17 cellular contexts compared by ENCODE assay signal in the genomic region with DNA sequence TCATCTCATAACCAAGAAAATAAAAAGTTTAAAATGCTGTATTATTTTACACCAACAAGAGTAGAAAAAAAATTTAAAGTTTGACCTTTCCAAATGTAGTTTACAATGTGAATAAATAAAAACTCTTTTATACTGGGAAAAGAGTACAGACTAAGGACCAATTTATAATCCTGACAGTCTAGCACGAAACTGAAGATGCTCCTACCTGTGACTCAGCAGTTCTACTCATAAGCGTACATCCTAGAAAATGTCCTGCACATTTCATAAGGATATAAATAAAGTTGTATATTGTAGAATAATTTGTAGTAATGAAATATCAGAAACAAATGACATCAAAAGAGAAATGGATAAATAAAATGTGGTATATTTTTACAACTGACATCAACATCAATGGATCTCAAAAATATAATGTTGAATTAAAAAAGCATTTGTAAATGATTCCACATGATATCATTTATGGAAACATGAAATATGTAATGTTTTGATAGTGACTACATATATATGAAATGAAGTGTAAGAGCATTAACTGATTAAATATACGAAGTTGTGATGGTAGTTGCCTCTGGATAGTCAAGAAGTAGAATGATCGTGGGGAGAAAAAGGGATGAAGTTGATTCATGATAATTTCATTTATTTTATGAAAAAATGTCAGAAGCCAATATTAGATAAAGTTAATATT.
"Had no signal": no experiment of that assay in that cellular context is flagged by ENCODE, and none has a peak within 500 bp of the region (broad histone marks: within the 10 kb centered on the region; RNA-seq: fewer than 3 reads in every experiment).

No MANE protein-coding gene starts in this region.

- H3K4me3 ChIP-seq: body of pancreas, esophagus squamous epithelium, heart left ventricle, neural progenitor cell, smooth muscle cell, thyroid gland, uterus had no signal

- ATAC-seq: activated T-helper 17 cell treated with anti-CD3 and anti-CD28 coated beads, Interleukin-2, amount 50 U/mL, for 72 hours; body of pancreas; heart left ventricle; left ventricle myocardium superior; T-helper 17 cell had no signal

- H3K4me2 ChIP-seq: neural progenitor cell, smooth muscle cell had no signal

- H3K36me3 ChIP-seq: esophagus squamous epithelium, heart left ventricle, neural progenitor cell, thyroid gland, uterus had no signal

- H2AFZ ChIP-seq: neural progenitor cell had no signal

- H3K4me1 ChIP-seq: neural progenitor cell, thyroid gland, uterus had no signal

- DNase-seq: activated B cell treated with CpG ODN at 0.5 μM for 24 hours; activated CD4-positive, alpha-beta T cell treated with anti-CD3 and anti-CD28 coated beads, Interleukin-2, amount 10 ng/mL, durations not matched to agents 7 days and 5 days; activated CD8-positive, alpha-beta memory T cell treated with anti-CD3 and anti-CD28 coated beads for 24 hours; activated naive CD4-positive, alpha-beta T cell treated with anti-CD3 and anti-CD28 coated beads for 36 hours; body of pancreas; cerebellar nuclear complex; esophagus squamous epithelium; heart left ventricle; islet precursor cell; left ventricle myocardium superior; retina; T-helper 17 cell; thyroid gland; uterus had no signal

- H3K27ac ChIP-seq: body of pancreas, esophagus squamous epithelium, heart left ventricle, neural progenitor cell, thyroid gland, uterus had no signal

- H3K9ac ChIP-seq: neural progenitor cell had no signal

- H3K9me3 ChIP-seq: body of pancreas, esophagus squamous epithelium, heart left ventricle, thyroid gland, uterus had no signal

- H3K27me3 ChIP-seq: body of pancreas, esophagus squamous epithelium, heart left ventricle, neural progenitor cell, thyroid gland, uterus had no signal
